ENCODE assay signal across 1 cellular context in genomic region chr1:25765910-25766645, GRCh38.
TF ChIP-seq lines count a peak whose summit lies in the region.

No MANE protein-coding gene starts in this region.

TF ChIP-seq in HEK293, 187 proteins besides CTCF, POLR2A, EP300 and RAD21 (continued from another document):
- peak; percentile 65; the same call in 1 of the 2 replicates for TF ChIP-seq PRDM6 (tag by site-specific recombination; IDR thresholded peaks at IDR 0.05)
- TF ChIP-seq ZSCAN30 (tag by site-specific recombination; IDR thresholded peaks at IDR 0.05), result no peak
- TF ChIP-seq SCRT1 (tag by site-specific recombination; IDR thresholded peaks at IDR 0.05; ENCODE audit: borderline replicate concordance), result peak; percentile 49; the same call in 1 of the 2 replicates
- TF ChIP-seq, protein P1, sequence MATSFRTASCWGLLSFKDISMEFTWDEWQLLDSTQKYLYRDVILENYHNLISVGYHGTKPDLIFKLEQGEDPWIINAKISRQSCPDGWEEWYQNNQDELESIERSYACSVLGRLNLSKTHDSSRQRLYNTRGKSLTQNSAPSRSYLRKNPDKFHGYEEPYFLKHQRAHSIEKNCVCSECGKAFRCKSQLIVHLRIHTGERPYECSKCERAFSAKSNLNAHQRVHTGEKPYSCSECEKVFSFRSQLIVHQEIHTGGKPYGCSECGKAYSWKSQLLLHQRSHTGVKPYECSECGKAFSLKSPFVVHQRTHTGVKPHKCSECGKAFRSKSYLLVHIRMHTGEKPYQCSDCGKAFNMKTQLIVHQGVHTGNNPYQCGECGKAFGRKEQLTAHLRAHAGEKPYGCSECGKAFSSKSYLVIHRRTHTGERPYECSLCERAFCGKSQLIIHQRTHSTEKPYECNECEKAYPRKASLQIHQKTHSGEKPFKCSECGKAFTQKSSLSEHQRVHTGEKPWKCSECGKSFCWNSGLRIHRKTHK (tag by site-specific recombination; IDR thresholded peaks at IDR 0.05), result no peak
- TF ChIP-seq ZEB2 (tag by site-specific recombination; IDR thresholded peaks at IDR 0.05), result no peak
- TF ChIP-seq GFI1B (tag by site-specific recombination; IDR thresholded peaks at IDR 0.05), result no peak
- TF ChIP-seq PATZ1 (tag by site-specific recombination; IDR thresholded peaks at IDR 0.05), result no peak
- no peak for TF ChIP-seq ZNF211 (tag by site-specific recombination; IDR thresholded peaks at IDR 0.05; ENCODE audit: low read depth)
- peak; percentile 36; the same call in 1 of the 2 replicates for TF ChIP-seq SP7 (tag by site-specific recombination; IDR thresholded peaks at IDR 0.05)
- no peak for TF ChIP-seq ZNF132 (tag by site-specific recombination; IDR thresholded peaks at IDR 0.05; ENCODE audit: borderline replicate concordance)
- TF ChIP-seq WT1 (tag by site-specific recombination; IDR thresholded peaks at IDR 0.05), result 0 out of 2 replicates have a peak, but pooled peaks have one; percentile 12
- TF ChIP-seq ZNF404 (tag by site-specific recombination; IDR thresholded peaks at IDR 0.05), result no peak
- TF ChIP-seq ZNF335 (tag by site-specific recombination; conservative IDR thresholded peaks at IDR 0.05), result peak; percentile 42
- no peak for TF ChIP-seq ZNF324 (tag by site-specific recombination; IDR thresholded peaks at IDR 0.05)
- TF ChIP-seq ZNF843 (tag by site-specific recombination; IDR thresholded peaks at IDR 0.05), result 0 out of 2 replicates have a peak, but pooled peaks have one; percentile 7
- TF ChIP-seq TRIM28 (IDR thresholded peaks at IDR 0.05; ENCODE audit: borderline replicate concordance, low read length), result 0 out of 2 replicates have a peak, but pooled peaks have one; percentile 17
- no peak for TF ChIP-seq ZNF354C (tag by site-specific recombination; IDR thresholded peaks at IDR 0.05; ENCODE audit: borderline replicate concordance, low read depth)
- TF ChIP-seq FEZF1 (tag by site-specific recombination; IDR thresholded peaks at IDR 0.05), result peak; percentile 48
- TF ChIP-seq ZNF785 (tag by site-specific recombination; IDR thresholded peaks at IDR 0.05), result no peak
- TF ChIP-seq ZNF24 (tag by site-specific recombination; IDR thresholded peaks at IDR 0.05), result no peak
- peak; percentile 74 for TF ChIP-seq ZIC2 (tag by site-specific recombination; IDR thresholded peaks at IDR 0.05)
- TF ChIP-seq ZNF837 (tag by site-specific recombination; IDR thresholded peaks at IDR 0.05), result no peak
- TF ChIP-seq, protein P2, sequence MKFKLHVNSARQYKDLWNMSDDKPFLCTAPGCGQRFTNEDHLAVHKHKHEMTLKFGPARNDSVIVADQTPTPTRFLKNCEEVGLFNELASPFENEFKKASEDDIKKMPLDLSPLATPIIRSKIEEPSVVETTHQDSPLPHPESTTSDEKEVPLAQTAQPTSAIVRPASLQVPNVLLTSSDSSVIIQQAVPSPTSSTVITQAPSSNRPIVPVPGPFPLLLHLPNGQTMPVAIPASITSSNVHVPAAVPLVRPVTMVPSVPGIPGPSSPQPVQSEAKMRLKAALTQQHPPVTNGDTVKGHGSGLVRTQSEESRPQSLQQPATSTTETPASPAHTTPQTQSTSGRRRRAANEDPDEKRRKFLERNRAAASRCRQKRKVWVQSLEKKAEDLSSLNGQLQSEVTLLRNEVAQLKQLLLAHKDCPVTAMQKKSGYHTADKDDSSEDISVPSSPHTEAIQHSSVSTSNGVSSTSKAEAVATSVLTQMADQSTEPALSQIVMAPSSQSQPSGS (tag by site-specific recombination; IDR thresholded peaks at IDR 0.05; ENCODE audit: low read depth), result no peak
- TF ChIP-seq ZNF423 (tag by site-specific recombination; IDR thresholded peaks at IDR 0.05), result no peak
- TF ChIP-seq, protein P3, sequence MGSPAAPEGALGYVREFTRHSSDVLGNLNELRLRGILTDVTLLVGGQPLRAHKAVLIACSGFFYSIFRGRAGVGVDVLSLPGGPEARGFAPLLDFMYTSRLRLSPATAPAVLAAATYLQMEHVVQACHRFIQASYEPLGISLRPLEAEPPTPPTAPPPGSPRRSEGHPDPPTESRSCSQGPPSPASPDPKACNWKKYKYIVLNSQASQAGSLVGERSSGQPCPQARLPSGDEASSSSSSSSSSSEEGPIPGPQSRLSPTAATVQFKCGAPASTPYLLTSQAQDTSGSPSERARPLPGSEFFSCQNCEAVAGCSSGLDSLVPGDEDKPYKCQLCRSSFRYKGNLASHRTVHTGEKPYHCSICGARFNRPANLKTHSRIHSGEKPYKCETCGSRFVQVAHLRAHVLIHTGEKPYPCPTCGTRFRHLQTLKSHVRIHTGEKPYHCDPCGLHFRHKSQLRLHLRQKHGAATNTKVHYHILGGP (tag by site-specific recombination; IDR thresholded peaks at IDR 0.05), result no peak
- no peak for TF ChIP-seq ZNF10 (tag by site-specific recombination; IDR thresholded peaks at IDR 0.05)
- TF ChIP-seq ZNF560 (tag by site-specific recombination; IDR thresholded peaks at IDR 0.05; ENCODE audit: borderline replicate concordance), result no peak
- TF ChIP-seq ZBTB8A (tag by site-specific recombination; IDR thresholded peaks at IDR 0.05), result peak; percentile 90
- no peak for TF ChIP-seq BCL11A (tag by site-specific recombination; IDR thresholded peaks at IDR 0.05; ENCODE audit: low read depth)
- no peak for TF ChIP-seq ZNF664 (tag by site-specific recombination; IDR thresholded peaks at IDR 0.05)
- TF ChIP-seq ZNF114 (tag by site-specific recombination; IDR thresholded peaks at IDR 0.05), result no peak
- no peak for TF ChIP-seq IKZF3 (tag by site-specific recombination; IDR thresholded peaks at IDR 0.05)
- TF ChIP-seq MZF1 (tag by site-specific recombination; IDR thresholded peaks at IDR 0.05; ENCODE audit: borderline replicate concordance), result no peak
- TF ChIP-seq ZNF600 (tag by site-specific recombination; IDR thresholded peaks at IDR 0.05), result peak; percentile 63; the same call in 1 of the 2 replicates
